12 cellular contexts compared by ENCODE assay signal in genomic region chr12:55827806-55828205, GRCh38. TPM values are rescaled to one million over a fixed set of nuclear protein-coding genes. Genes with fewer than 3 reads are reported as not detected.
DNase-seq lines count a peak whose midpoint lies in the region; ATAC-seq and TF ChIP-seq lines count a peak whose summit lies in the region.
"Had no signal": no experiment of that assay in that cellular context is flagged by ENCODE, and none has a peak within 500 bp of the region (broad histone marks: within the 10 kb centered on the region; RNA-seq: fewer than 3 reads in every experiment).

No MANE protein-coding gene starts in this region.

- H3K9ac ChIP-seq in mesendoderm (ENCODE audit: low read length): peak overlapping the region; percentile 53

- H3K4me1 ChIP-seq in mesendoderm (ENCODE audit: control insufficient read depth, low read depth, low read length): peaks cover 11% of the 10 kb centered on the region

- H4K5ac ChIP-seq in mesendoderm (ENCODE audit: low read length): no peak overlapping the region

- no peak overlapping the region for H2BK120ac ChIP-seq in mesendoderm (ENCODE audit: low read depth, low read length)

- no peak overlapping the region for H2BK15ac ChIP-seq in mesendoderm (replicated peaks; ENCODE audit: low read depth)

- ATAC-seq in activated naive CD4-positive, alpha-beta T cell treated with anti-CD3 and anti-CD28 coated beads, Interleukin-2, amount 50 U/mL, for 72 hours: no peak
- ATAC-seq in omental fat pad (ENCODE audit: low FRiP score): no peak
- ATAC-seq in HG03025 (IDR thresholded peaks at IDR 0.05; ENCODE audit: low FRiP score, unreplicated experiment): no peak
- ATAC-seq: body of pancreas, gastrocnemius medialis, pancreas had no signal

- H3K4me3 ChIP-seq in mesendoderm (ENCODE audit: low read length) (no peak overlapping the region), H7 (ENCODE audit: insufficient read depth, low read depth, low read length) (no peak overlapping the region)
- H3K4me3 ChIP-seq: body of pancreas had no signal

- no peak overlapping the region for H3K23ac ChIP-seq in mesendoderm (ENCODE audit: low read length)

- H3K18ac ChIP-seq in mesendoderm (ENCODE audit: low read length): no peak overlapping the region

- H3K36me3 Mint-ChIP-seq in activated naive CD4-positive, alpha-beta T cell treated with anti-CD3 and anti-CD28 coated beads, Interleukin-2, amount 50 U/mL, for 72 hours: peaks cover 32 to 37% of the 10 kb centered on the region in 2 donors

- H3K27ac ChIP-seq in 22Rv1 (peak overlapping the region; percentile 89), mesendoderm (ENCODE audit: low read depth, low read length) (no peak overlapping the region)

- TF ChIP-seq CTCF in 22Rv1 (IDR thresholded peaks at IDR 0.05) (no peak), omental fat pad (IDR thresholded peaks at IDR 0.05) (no peak)

- DNase-seq in activated naive CD4-positive, alpha-beta T cell treated with anti-CD3 and anti-CD28 coated beads, Interleukin-2, amount 50 U/mL, for 72 hours (ENCODE audit: low spot score in 2 of 2): no peak
- DNase-seq in mesendoderm (no peak), H7 (no peak), omental fat pad (ENCODE audit: low spot score) (no peak)
- no peak for DNase-seq in activated CD8-positive, alpha-beta memory T cell treated with anti-CD3 and anti-CD28 coated beads, Interleukin-2, amount 50 U/mL, for 4 hours
- DNase-seq: body of pancreas, gastrocnemius medialis, pancreas had no signal

- no peak overlapping the region for H2AK5ac ChIP-seq in mesendoderm (ENCODE audit: low read length)

- H3K56ac ChIP-seq in mesendoderm (ENCODE audit: low read length): peak overlapping the region; percentile 30

- no peak overlapping the region for H2BK5ac ChIP-seq in mesendoderm (ENCODE audit: low read length)

- H3K4me2 ChIP-seq in mesendoderm (ENCODE audit: low read length): no peak overlapping the region

- H3K4ac ChIP-seq in mesendoderm (ENCODE audit: low read depth, low read length): no peak overlapping the region

- H3K27me3 ChIP-seq in mesendoderm (ENCODE audit: insufficient read depth, low read length, poor library complexity) (no peaks in the 10 kb centered on the region), H7 (ENCODE audit: control insufficient read depth, insufficient read depth, low read length) (no peaks in the 10 kb centered on the region)
- H3K27me3 ChIP-seq: body of pancreas, gastrocnemius medialis, pancreas had no signal

- H3K27ac Mint-ChIP-seq in activated naive CD4-positive, alpha-beta T cell treated with anti-CD3 and anti-CD28 coated beads, Interleukin-2, amount 50 U/mL, for 72 hours: peak overlapping the region; percentile 90 to 92

- peaks cover 21% of the 10 kb centered on the region for H3K79me2 ChIP-seq in mesendoderm (ENCODE audit: control insufficient read depth, insufficient read depth, low read length)

- no peak overlapping the region for H4K8ac ChIP-seq in mesendoderm (ENCODE audit: low read depth, low read length)

- peaks cover 8% of the 10 kb centered on the region for H3K79me1 ChIP-seq in mesendoderm (ENCODE audit: low read length)

- no CpG with 5 or more reads among the region's 15 CpGs for WGBS in mesendoderm (ENCODE audit: extremely low coverage, insufficient coverage, low lambda C conversion rate)

- H3K9me3 Mint-ChIP-seq in activated naive CD4-positive, alpha-beta T cell treated with anti-CD3 and anti-CD28 coated beads, Interleukin-2, amount 50 U/mL, for 72 hours: no peaks in the 10 kb centered on the region

- TF ChIP-seq POLR2A in GM19193 (IDR thresholded peaks at IDR 0.05; ENCODE audit: extremely low read depth, insufficient read depth, insufficient read length): peak; percentile 24

- no peaks in the 10 kb centered on the region for H3K36me3 ChIP-seq in mesendoderm (ENCODE audit: control insufficient read depth, insufficient read depth, low read length)
- H3K36me3 ChIP-seq in H7 (replicated peaks; ENCODE audit: control insufficient read depth, insufficient read depth, low read length): peaks cover 5% of the 10 kb centered on the region
- H3K36me3 ChIP-seq: pancreas had no signal

RNA-seq across cellular contexts. Expression of gene DNAJC14, which starts 1.6 kb away (rescaled TPM):
- 10 to 100 TPM; 29.0 to 33.4 TPM for total RNA-seq in activated naive CD4-positive, alpha-beta T cell treated with anti-CD3 and anti-CD28 coated beads, Interleukin-2, amount 50 U/mL, for 72 hours
- polyA plus RNA-seq in mesendoderm (2013, experiment 1 of 2): 15.9 TPM
- 15.1 TPM for polyA plus RNA-seq in mesendoderm (2013, experiment 2 of 2)
- 30.1 and 35.1 TPM in 2 replicates for total RNA-seq in H7 (2014; rRNA removed; shearing (Covaris generic))
- total RNA-seq in omental fat pad: 10 to 100 TPM; 37.2 to 46.7 (median 42.3) TPM

RNA-seq across cellular contexts. Expression of gene ORMDL2, which starts 10.0 kb away (rescaled TPM):
- 10 to 100 TPM; 27.0 to 35.2 TPM for total RNA-seq in activated naive CD4-positive, alpha-beta T cell treated with anti-CD3 and anti-CD28 coated beads, Interleukin-2, amount 50 U/mL, for 72 hours
- 70.4 TPM for polyA plus RNA-seq in mesendoderm (2013, experiment 1 of 2)
- 68.9 TPM for polyA plus RNA-seq in mesendoderm (2013, experiment 2 of 2)
- 10.6 and 18.3 TPM in 2 replicates for total RNA-seq in H7 (2014; rRNA removed; shearing (Covaris generic))
- 10 to 100 TPM; 24.6 to 34.2 (median 28.6) TPM for total RNA-seq in omental fat pad

RNA-seq across cellular contexts. Expression of gene SARNP, which starts 10.3 kb away (rescaled TPM):
- 100 to 1,000 TPM in 1 of 2 donors, 10 to 100 TPM in 1; 95.0 to 101 TPM for total RNA-seq in activated naive CD4-positive, alpha-beta T cell treated with anti-CD3 and anti-CD28 coated beads, Interleukin-2, amount 50 U/mL, for 72 hours
- 229 TPM for polyA plus RNA-seq in mesendoderm (2013, experiment 1 of 2)
- 228 TPM for polyA plus RNA-seq in mesendoderm (2013, experiment 2 of 2)
- 99.1 and 119 TPM in 2 replicates for total RNA-seq in H7 (2014; rRNA removed; shearing (Covaris generic))
- total RNA-seq in omental fat pad: 10 to 100 TPM; 43.8 to 62.7 (median 52.5) TPM

RNA-seq across cellular contexts. Expression of gene MMP19, which starts 14.9 kb away (rescaled TPM):
- total RNA-seq in activated naive CD4-positive, alpha-beta T cell treated with anti-CD3 and anti-CD28 coated beads, Interleukin-2, amount 50 U/mL, for 72 hours: under 1 TPM in 1 of 2 donors, not detected in 1; 0.12 TPM
- 2.4 TPM for polyA plus RNA-seq in mesendoderm (2013, experiment 1 of 2)
- polyA plus RNA-seq in mesendoderm (2013, experiment 2 of 2): 2.6 TPM
- total RNA-seq in H7 (2014; rRNA removed; shearing (Covaris generic)): 1.1 and 1.4 TPM in 2 replicates
- 100 to 1,000 TPM in 3 of 4 donors, 10 to 100 TPM in 1; 35.0 to 616 (median 308) TPM for total RNA-seq in omental fat pad
- total RNA-seq: NCI-H460 had no signal
